11 cellular contexts compared by ENCODE assay signal in the genomic region with DNA sequence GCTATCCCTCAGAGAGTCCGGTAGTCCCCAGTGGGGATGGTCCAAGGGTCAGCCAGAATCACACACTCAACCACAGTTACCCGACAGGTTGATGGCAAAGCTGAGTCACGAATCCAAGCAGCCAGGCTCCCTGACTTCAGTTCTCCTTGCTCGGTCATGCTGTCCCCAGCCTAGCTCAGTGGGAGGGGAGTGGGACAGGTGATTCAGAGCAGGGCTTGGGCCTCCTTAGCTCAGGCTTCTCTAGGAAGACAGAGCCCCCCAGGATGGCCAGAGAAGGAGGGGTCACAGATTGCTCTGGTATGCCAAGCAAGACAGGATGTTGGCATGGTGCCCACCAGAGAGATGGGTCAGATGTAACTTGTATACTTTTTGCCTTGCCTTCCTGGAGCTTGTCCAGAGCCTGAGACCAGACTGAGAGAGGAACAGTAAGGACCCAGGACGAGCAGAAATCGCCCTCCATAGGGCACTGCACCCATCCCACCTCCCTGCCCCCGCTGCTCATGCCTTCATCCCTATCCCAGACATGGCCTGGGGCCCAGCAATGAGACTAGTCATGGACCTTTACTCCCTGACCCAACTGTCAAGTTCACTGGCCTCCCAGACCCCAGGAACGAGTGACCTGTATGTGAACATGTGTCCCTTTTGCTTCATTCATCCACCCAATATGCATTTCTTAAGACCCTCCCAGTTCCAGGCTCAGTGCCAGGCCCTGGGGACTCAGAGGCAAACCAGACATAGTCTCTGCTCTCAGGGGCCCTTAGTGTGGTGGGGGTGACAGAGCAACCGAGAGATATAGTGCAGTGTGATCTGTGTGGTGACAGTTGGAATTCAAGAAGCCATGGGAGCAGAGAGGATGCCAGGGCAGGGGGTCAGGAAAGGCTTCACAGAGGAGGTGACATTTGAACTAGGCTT.
DNase-seq lines count a peak whose midpoint lies in the region; ATAC-seq and TF ChIP-seq lines count a peak whose summit lies in the region.
"Had no signal": no experiment of that assay in that cellular context is flagged by ENCODE, and none has a peak within 500 bp of the region (broad histone marks: within the 10 kb centered on the region; RNA-seq: fewer than 3 reads in every experiment).

No MANE protein-coding gene starts in this region.

- H3K36me3 ChIP-seq in liver (ENCODE audit: control insufficient read depth in 4 of 4, insufficient read depth in 3 of 4, low read depth in 1 of 4, low read length in 3 of 4) (no peaks in the 10 kb centered on the region), tibial artery (no peaks in the 10 kb centered on the region)

- TF ChIP-seq CTCF in liver (IDR thresholded peaks at IDR 0.05; ENCODE audit: low read depth, low read length, missing input control), result no peak
- TF ChIP-seq CTCF in tibial artery (IDR thresholded peaks at IDR 0.05), result no peak

- CTCF ChIA-PET in activated CD4-positive, alpha-beta T cell treated with anti-CD3 and anti-CD28 coated beads for 36 hours (lab: Charles Lee), result no interaction called here

- no peak overlapping the region for H3K4me3 Mint-ChIP-seq in activated CD4-positive, alpha-beta T cell treated with anti-CD3 and anti-CD28 coated beads for 36 hours

- H3K4me3 ChIP-seq in liver (ENCODE audit: low read depth in 1 of 3, low read length in 3 of 3) (no peak overlapping the region), tibial artery (peak overlapping the region; percentile 34 to 39)

- no peaks in the 10 kb centered on the region for H3K36me3 Mint-ChIP-seq in activated CD4-positive, alpha-beta T cell treated with anti-CD3 and anti-CD28 coated beads for 36 hours (ENCODE audit: low read depth)
- H3K36me3 Mint-ChIP-seq: activated naive CD4-positive, alpha-beta T cell treated with anti-CD3 and anti-CD28 coated beads, Interleukin-2, amount 50 U/mL, for 72 hours had no signal

- H3K9me3 ChIP-seq in liver (ENCODE audit: control insufficient read depth in 4 of 4, low read length in 3 of 4) (no peaks in the 10 kb centered on the region), tibial artery (no peaks in the 10 kb centered on the region)

- no peak for TF ChIP-seq RAD21 in liver (IDR thresholded peaks at IDR 0.05)

- H3K27me3 ChIP-seq in liver (ENCODE audit: control insufficient read depth in 4 of 4, insufficient read depth in 4 of 4, low read length in 3 of 4), result no peaks in the 10 kb centered on the region
- H3K27me3 ChIP-seq in tibial artery, result no peaks in the 10 kb centered on the region

- POLR2A ChIA-PET in activated CD4-positive, alpha-beta T cell treated with anti-CD3 and anti-CD28 coated beads for 36 hours (lab: Charles Lee), result no interaction called here

- peaks cover 0 to 13% (median 7%) of the 10 kb centered on the region in 4 donors for H3K4me1 ChIP-seq in liver (ENCODE audit: control insufficient read depth in 4 of 4, insufficient read depth in 4 of 4, low read length in 3 of 4)
- peaks cover 0 to 24% (median 17%) of the 10 kb centered on the region in 4 donors for H3K4me1 ChIP-seq in tibial artery

- no peak overlapping the region for H3K27ac Mint-ChIP-seq in activated CD4-positive, alpha-beta T cell treated with anti-CD3 and anti-CD28 coated beads for 36 hours
- H3K27ac Mint-ChIP-seq: activated naive CD4-positive, alpha-beta T cell treated with anti-CD3 and anti-CD28 coated beads, Interleukin-2, amount 50 U/mL, for 72 hours; IgD-negative memory B cell had no signal

- H3K9ac ChIP-seq in liver (ENCODE audit: low read depth in 1 of 2, low read length in 2 of 2), result no peak overlapping the region

- WGBS in liver, result 53% methylated on average over 9 of the region's 9 CpGs

- ATAC-seq in activated CD4-positive, alpha-beta T cell treated with anti-CD3 and anti-CD28 coated beads for 36 hours, result peak; percentile 48
- ATAC-seq in HG02870 (IDR thresholded peaks at IDR 0.05; ENCODE audit: unreplicated experiment), result no peak

- peak; percentile 30 for DNase-seq in activated CD4-positive, alpha-beta T cell treated with anti-CD3 and anti-CD28 coated beads for 36 hours
- no peak for DNase-seq in activated CD4-positive, alpha-beta T cell treated with anti-CD3 and anti-CD28 coated beads, Interleukin-2, amount 50 U/mL, for 4 hours
- peak; percentile 9 for DNase-seq in cerebellum (ENCODE audit: low spot score)
- DNase-seq in tibial artery, result peak; percentile 40 to 71
- DNase-seq in NCI-H1092 (lab: John Stamatoyannopoulos, UW), result no peak
- DNase-seq in stimulated activated naive CD4-positive, alpha-beta T cell treated with Interleukin-2 at 50 U/mL for 16 hours (lab: John Stamatoyannopoulos, UW), result no peak

- no peaks in the 10 kb centered on the region for H3K27me3 Mint-ChIP-seq in activated CD4-positive, alpha-beta T cell treated with anti-CD3 and anti-CD28 coated beads for 36 hours

- peaks cover 4% of the 10 kb centered on the region for H3K4me1 Mint-ChIP-seq in activated CD4-positive, alpha-beta T cell treated with anti-CD3 and anti-CD28 coated beads for 36 hours

- no peaks in the 10 kb centered on the region for H3K9me3 Mint-ChIP-seq in activated CD4-positive, alpha-beta T cell treated with anti-CD3 and anti-CD28 coated beads for 36 hours (ENCODE audit: low read depth)
- H3K9me3 Mint-ChIP-seq: activated naive CD4-positive, alpha-beta T cell treated with anti-CD3 and anti-CD28 coated beads, Interleukin-2, amount 50 U/mL, for 72 hours; IgD-negative memory B cell had no signal

- H3K27ac ChIP-seq in liver (ENCODE audit: low read depth in 1 of 2, low read length in 2 of 2) (peak overlapping the region; percentile 42 to 43), tibial artery (peak overlapping the region; percentile 82 to 91)
- H3K27ac ChIP-seq: C4-2B had no signal

- intact Hi-C loops in activated CD4-positive, alpha-beta T cell treated with anti-CD3 and anti-CD28 coated beads for 36 hours (cut with DNase I, micrococcal nuclease), result no loop called here
- intact Hi-C loops in tibial artery (cut with DNase I; ENCODE audit: low total_unique reads), result no loop called here

TF ChIP-seq in liver, 16 proteins besides CTCF, POLR2A, EP300 and RAD21:
- TF ChIP-seq HNF4A (conservative IDR thresholded peaks at IDR 0.05), result peak in 1 of 2 donors; percentile 35
- no peak for TF ChIP-seq JUND (IDR thresholded peaks at IDR 0.05)
- TF ChIP-seq, protein P1, sequence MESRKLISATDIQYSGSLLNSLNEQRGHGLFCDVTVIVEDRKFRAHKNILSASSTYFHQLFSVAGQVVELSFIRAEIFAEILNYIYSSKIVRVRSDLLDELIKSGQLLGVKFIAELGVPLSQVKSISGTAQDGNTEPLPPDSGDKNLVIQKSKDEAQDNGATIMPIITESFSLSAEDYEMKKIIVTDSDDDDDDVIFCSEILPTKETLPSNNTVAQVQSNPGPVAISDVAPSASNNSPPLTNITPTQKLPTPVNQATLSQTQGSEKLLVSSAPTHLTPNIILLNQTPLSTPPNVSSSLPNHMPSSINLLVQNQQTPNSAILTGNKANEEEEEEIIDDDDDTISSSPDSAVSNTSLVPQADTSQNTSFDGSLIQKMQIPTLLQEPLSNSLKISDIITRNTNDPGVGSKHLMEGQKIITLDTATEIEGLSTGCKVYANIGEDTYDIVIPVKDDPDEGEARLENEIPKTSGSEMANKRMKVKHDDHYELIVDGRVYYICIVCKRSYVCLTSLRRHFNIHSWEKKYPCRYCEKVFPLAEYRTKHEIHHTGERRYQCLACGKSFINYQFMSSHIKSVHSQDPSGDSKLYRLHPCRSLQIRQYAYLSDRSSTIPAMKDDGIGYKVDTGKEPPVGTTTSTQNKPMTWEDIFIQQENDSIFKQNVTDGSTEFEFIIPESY (IDR thresholded peaks at IDR 0.05), result no peak
- TF ChIP-seq EGR1 (IDR thresholded peaks at IDR 0.05; ENCODE audit: low read depth in 2 of 2), result no peak
- no peak for TF ChIP-seq HNF4G (IDR thresholded peaks at IDR 0.05)
- TF ChIP-seq RXRA (IDR thresholded peaks at IDR 0.05), result peak; percentile 14 to 65
- TF ChIP-seq, protein P2, sequence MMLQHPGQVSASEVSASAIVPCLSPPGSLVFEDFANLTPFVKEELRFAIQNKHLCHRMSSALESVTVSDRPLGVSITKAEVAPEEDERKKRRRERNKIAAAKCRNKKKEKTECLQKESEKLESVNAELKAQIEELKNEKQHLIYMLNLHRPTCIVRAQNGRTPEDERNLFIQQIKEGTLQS (IDR thresholded peaks at IDR 0.05), result no peak
- no peak for TF ChIP-seq YY1 (IDR thresholded peaks at IDR 0.05)
- TF ChIP-seq FOXA1 (IDR thresholded peaks at IDR 0.05), result no peak
- TF ChIP-seq, protein P3, sequence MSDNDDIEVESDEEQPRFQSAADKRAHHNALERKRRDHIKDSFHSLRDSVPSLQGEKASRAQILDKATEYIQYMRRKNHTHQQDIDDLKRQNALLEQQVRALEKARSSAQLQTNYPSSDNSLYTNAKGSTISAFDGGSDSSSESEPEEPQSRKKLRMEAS (IDR thresholded peaks at IDR 0.05), result no peak
- TF ChIP-seq TAF1 (conservative IDR thresholded peaks at IDR 0.05), result no peak
- TF ChIP-seq, protein P4, sequence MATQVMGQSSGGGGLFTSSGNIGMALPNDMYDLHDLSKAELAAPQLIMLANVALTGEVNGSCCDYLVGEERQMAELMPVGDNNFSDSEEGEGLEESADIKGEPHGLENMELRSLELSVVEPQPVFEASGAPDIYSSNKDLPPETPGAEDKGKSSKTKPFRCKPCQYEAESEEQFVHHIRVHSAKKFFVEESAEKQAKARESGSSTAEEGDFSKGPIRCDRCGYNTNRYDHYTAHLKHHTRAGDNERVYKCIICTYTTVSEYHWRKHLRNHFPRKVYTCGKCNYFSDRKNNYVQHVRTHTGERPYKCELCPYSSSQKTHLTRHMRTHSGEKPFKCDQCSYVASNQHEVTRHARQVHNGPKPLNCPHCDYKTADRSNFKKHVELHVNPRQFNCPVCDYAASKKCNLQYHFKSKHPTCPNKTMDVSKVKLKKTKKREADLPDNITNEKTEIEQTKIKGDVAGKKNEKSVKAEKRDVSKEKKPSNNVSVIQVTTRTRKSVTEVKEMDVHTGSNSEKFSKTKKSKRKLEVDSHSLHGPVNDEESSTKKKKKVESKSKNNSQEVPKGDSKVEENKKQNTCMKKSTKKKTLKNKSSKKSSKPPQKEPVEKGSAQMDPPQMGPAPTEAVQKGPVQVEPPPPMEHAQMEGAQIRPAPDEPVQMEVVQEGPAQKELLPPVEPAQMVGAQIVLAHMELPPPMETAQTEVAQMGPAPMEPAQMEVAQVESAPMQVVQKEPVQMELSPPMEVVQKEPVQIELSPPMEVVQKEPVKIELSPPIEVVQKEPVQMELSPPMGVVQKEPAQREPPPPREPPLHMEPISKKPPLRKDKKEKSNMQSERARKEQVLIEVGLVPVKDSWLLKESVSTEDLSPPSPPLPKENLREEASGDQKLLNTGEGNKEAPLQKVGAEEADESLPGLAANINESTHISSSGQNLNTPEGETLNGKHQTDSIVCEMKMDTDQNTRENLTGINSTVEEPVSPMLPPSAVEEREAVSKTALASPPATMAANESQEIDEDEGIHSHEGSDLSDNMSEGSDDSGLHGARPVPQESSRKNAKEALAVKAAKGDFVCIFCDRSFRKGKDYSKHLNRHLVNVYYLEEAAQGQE (IDR thresholded peaks at IDR 0.05), result no peak
- TF ChIP-seq GABPA (IDR thresholded peaks at IDR 0.05 in 1 of 2, conservative IDR thresholded peaks at IDR 0.05 in 1 of 2), result no peak
- TF ChIP-seq SP1 (IDR thresholded peaks at IDR 0.05), result no peak
- no peak for TF ChIP-seq FOXA2 (IDR thresholded peaks at IDR 0.05)
- peak; percentile 41 for TF ChIP-seq NR2F2 (IDR thresholded peaks at IDR 0.05)
TF ChIP-seq in liver: peak in this region for 3.

Comparison
In these comparisons a context has a peak if more than half of its experiments do, and no peak if none do; other contexts are left out.
1. DNase-seq: peak in activated CD4-positive, alpha-beta T cell treated with anti-CD3 and anti-CD28 coated beads for 36 hours (single experiment), cerebellum (single experiment) and tibial artery (2 of 2); none in activated CD4-positive, alpha-beta T cell treated with anti-CD3 and anti-CD28 coated beads, Interleukin-2, amount 50 U/mL, for 4 hours (0 of 2), NCI-H1092 (single experiment) and stimulated activated naive CD4-positive, alpha-beta T cell treated with Interleukin-2 at 50 U/mL for 16 hours (single experiment).
2. H3K4me3 ChIP-seq: peak in tibial artery (2 of 2); none in liver (0 of 3).